ENCODE assay signal across 1 cellular context in the genomic region with DNA sequence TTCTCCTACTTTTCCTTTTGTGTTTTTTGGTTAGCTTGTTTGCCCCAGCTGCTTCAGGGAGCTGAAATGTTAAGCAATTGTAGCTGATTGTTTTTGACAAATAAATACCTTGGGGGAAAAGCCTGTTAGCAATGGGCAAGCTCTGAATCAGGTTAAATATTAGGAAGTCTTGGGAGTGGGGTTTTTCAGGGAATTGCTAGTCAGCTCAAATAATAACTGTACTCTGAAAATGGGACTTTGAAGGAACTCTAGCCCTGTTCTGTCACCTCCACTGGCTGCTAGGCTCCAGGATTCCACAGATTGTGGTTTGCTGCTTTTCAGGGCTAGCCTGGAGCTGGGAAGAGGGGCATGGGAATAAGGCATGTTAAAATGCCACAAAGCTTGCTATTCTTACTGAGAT.
TF ChIP-seq lines count a peak whose summit lies in the region.

No MANE protein-coding gene starts in this region.

TF ChIP-seq in GM12878, 131 proteins besides CTCF, POLR2A, EP300 and RAD21:
- TF ChIP-seq IKZF2 (IDR thresholded peaks at IDR 0.05) (0 out of 4 replicates have a peak, but pooled peaks have one; percentile 4 to 27), PKNOX1 (IDR thresholded peaks at IDR 0.05) (no peak)
